ENCODE assay signal across 9 cellular contexts in genomic region chr14:91372680-91373495, GRCh38. TPM values are rescaled to one million over a fixed set of nuclear protein-coding genes. Genes with fewer than 3 reads are reported as not detected.
DNase-seq lines count a peak whose midpoint lies in the region; ATAC-seq, FAIRE-seq and TF ChIP-seq lines count a peak whose summit lies in the region.
"Had no signal": no experiment of that assay in that cellular context is flagged by ENCODE, and none has a peak within 500 bp of the region (broad histone marks: within the 10 kb centered on the region; RNA-seq: fewer than 3 reads in every experiment).

No MANE protein-coding gene starts in this region.

- peaks cover 98 to 100% of the 10 kb centered on the region in 2 donors for H3K4me1 Mint-ChIP-seq in immature natural killer cell

- ATAC-seq in HG03354 (IDR thresholded peaks at IDR 0.05; ENCODE audit: poor library complexity, severe bottlenecking, unreplicated experiment), result peak; percentile 37

- CTCF ChIA-PET in RWPE1 (lab: Yijun Ruan, JAX), result interaction anchor here (0.5 to 0.7 kb wide), 3 partner anchors 44 to 49 kb away, joined by 3 to 4 read pairs (median 3); no protein-coding TSS in a partner anchor

- H3K27ac ChIP-seq in RWPE1, result peak overlapping the region; percentile 93

- H3K27me3 Mint-ChIP-seq in immature natural killer cell (ENCODE audit: low read depth in 3 of 3), result peaks cover 2 to 24% (median 17%) of the 10 kb centered on the region in 3 donors

- POLR2A ChIA-PET in RWPE1 (lab: Yijun Ruan, JAX; ENCODE audit: low non-redundant PET), result no interaction called here

- H3K27ac Mint-ChIP-seq in immature natural killer cell, result peak overlapping the region; percentile 97 to 99 (median 98)

- H3K36me3 Mint-ChIP-seq in immature natural killer cell, result peaks cover 0 to 4% (median 0%) of the 10 kb centered on the region in 3 donors

- no peaks in the 10 kb centered on the region for H3K9me3 Mint-ChIP-seq in immature natural killer cell

- peak; percentile 47 for DNase-seq in stimulated activated CD4-positive, alpha-beta T cell treated with anti-CD3 and anti-CD28 coated beads, Interleukin-15, amount 100 ng/mL, for 24 hours
- no peak for DNase-seq in stimulated activated CD4-positive, alpha-beta T cell treated with anti-CD3 and anti-CD28 coated beads, Interleukin-4, amount 100 ng/mL, for 24 hours
- DNase-seq in RWPE1 (ENCODE audit: low spot score) (no peak), immature natural killer cell (peak; percentile 69 to 72 (median 70)), H54 (ENCODE audit: insufficient read length, low spot score) (no peak), NCI-H82 (lab: John Stamatoyannopoulos, UW) (no peak), GM12892 (ENCODE audit: insufficient read length) (no peak)

- no peak for TF ChIP-seq CTCF in RWPE1 (conservative IDR thresholded peaks at IDR 0.05; ENCODE audit: low read depth)

- no peak for TF ChIP-seq POLR2A in H54 (IDR thresholded peaks at IDR 0.05; ENCODE audit: low read depth, low read length)
- TF ChIP-seq POLR2A in GM12892 (IDR thresholded peaks at IDR 0.05; ENCODE audit: low read depth, low read length), result no peak; the same call in 1 of the 2 replicates

- peak overlapping the region; percentile 82 to 91 (median 84) for H3K4me3 Mint-ChIP-seq in immature natural killer cell

- no peak for FAIRE-seq in H54 (lab: Jason Lieb, UNC)
- FAIRE-seq in GM12892 (lab: Jason Lieb, UNC), result no peak
- FAIRE-seq: G401.6 had no signal

RNA-seq across cellular contexts. Expression of gene CCDC88C, which starts 44.7 kb away (rescaled TPM):
- polyA plus RNA-seq in immature natural killer cell, result 10 to 100 TPM; 19.5 to 58.2 (median 21.2) TPM
- polyA plus RNA-seq in GM12892 (2012; ENCODE audit: missing spikeins), result 37.7 TPM

Comparison
In these comparisons a context has a peak if more than half of its experiments do, and no peak if none do; other contexts are left out.
1. DNase-seq: peak in stimulated activated CD4-positive, alpha-beta T cell treated with anti-CD3 and anti-CD28 coated beads, Interleukin-15, amount 100 ng/mL, for 24 hours (single experiment) and immature natural killer cell (3 of 3); none in stimulated activated CD4-positive, alpha-beta T cell treated with anti-CD3 and anti-CD28 coated beads, Interleukin-4, amount 100 ng/mL, for 24 hours (single experiment), RWPE1 (single experiment), H54 (single experiment), NCI-H82 (single experiment) and GM12892 (single experiment).